16 cellular contexts compared by ENCODE assay signal in the genomic region with DNA sequence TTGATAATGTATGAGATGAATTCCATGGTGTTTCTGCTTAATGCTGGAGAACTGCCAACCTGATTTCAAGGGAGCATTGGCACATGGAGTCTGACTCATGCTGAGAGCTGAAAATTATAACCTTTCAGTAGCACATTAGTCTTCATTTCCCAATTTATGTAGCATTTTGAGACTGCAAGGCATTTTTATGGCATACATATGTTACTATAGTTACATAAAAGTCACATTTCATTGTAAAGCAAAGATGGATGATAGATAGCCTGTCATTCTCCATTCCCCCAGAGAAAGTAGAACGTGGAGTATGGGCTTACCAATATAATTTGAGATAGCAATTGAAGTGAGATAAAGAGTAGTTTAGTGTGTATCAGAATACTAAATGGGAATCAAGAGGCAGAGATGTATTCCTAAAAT.
DNase-seq lines count a peak whose midpoint lies in the region; ATAC-seq, FAIRE-seq and TF ChIP-seq lines count a peak whose summit lies in the region.
"Had no signal": no experiment of that assay in that cellular context is flagged by ENCODE, and none has a peak within 500 bp of the region (broad histone marks: within the 10 kb centered on the region; RNA-seq: fewer than 3 reads in every experiment).

No MANE protein-coding gene starts in this region.

- in situ Hi-C loops in GM13977 (cut with MboI; ENCODE audit: low pct_unique_long_range_greater_than_20kb, low sequenced_read_pairs, unreplicated experiment) = loop anchor here (25.0 kb wide), 2 partner anchors 369 to 819 kb away; no protein-coding TSS in a partner anchor

- TF ChIP-seq CTCF in GM13977 (IDR thresholded peaks at IDR 0.05; ENCODE audit: extremely low read depth, insufficient read depth, missing control alignments) = no peak

- DNase-seq in COR-L47 (lab: John Stamatoyannopoulos, UW) (peak; percentile 76), NCI-H1694 (lab: John Stamatoyannopoulos, UW) (peak; percentile 4), astrocyte of the hippocampus (ENCODE audit: low read depth, low spot score) (peak; percentile 69), GM13977 (ENCODE audit: low spot score) (no peak), NCI-H2196 (lab: John Stamatoyannopoulos, UW; ENCODE audit: unreplicated experiment) (no peak)
- no peak for DNase-seq in central memory CD4-positive, alpha-beta T cell
- DNase-seq: activated T-cell treated with anti-CD3 and anti-CD28 coated beads, Interleukin-2, amount 50 U/mL, for 1 hour; DMS79 treated with DMSO at 0.1 percent for 48 hours; KG1; left lung; naive thymus-derived CD4-positive, alpha-beta T cell; NCI-H1930; stimulated activated CD4-positive, alpha-beta T cell treated with anti-CD3 and anti-CD28 coated beads, Interleukin-4, amount 100 ng/mL, for 24 hours had no signal

- peak; percentile 51 for FAIRE-seq in islet of Langerhans (lab: Jason Lieb, UNC)

- ATAC-seq in GM19035 (IDR thresholded peaks at IDR 0.05; ENCODE audit: unreplicated experiment) = no peak
- ATAC-seq: left lung; naive thymus-derived CD4-positive, alpha-beta T cell; stimulated activated effector memory CD8-positive, alpha-beta T cell treated with anti-CD3 and anti-CD28 coated beads, Interleukin-12 subunit alpha, Interleukin-12 subunit beta, amount 100 ng/mL, for 72 hours had no signal

Comparison
In these comparisons a context has a peak if more than half of its experiments do, and no peak if none do; other contexts are left out.
1. DNase-seq: peak in COR-L47 (single experiment), NCI-H1694 (single experiment) and astrocyte of the hippocampus (single experiment); none in GM13977 (single experiment), NCI-H2196 (single experiment) and central memory CD4-positive, alpha-beta T cell (single experiment).